19 cellular contexts compared by ENCODE assay signal in genomic region chr11:16309226-16309625, GRCh38. TPM values are rescaled to one million over a fixed set of nuclear protein-coding genes. Genes with fewer than 3 reads are reported as not detected.
DNase-seq lines count a peak whose midpoint lies in the region; ATAC-seq, FAIRE-seq and TF ChIP-seq lines count a peak whose summit lies in the region.
"Had no signal": no experiment of that assay in that cellular context is flagged by ENCODE, and none has a peak within 500 bp of the region (broad histone marks: within the 10 kb centered on the region; RNA-seq: fewer than 3 reads in every experiment).

No MANE protein-coding gene starts in this region.

- no peak overlapping the region for H3K27ac ChIP-seq in K562 (ENCODE audit: extremely low read depth, low read depth, low read length)
- H3K27ac ChIP-seq in mammary epithelial cell (ENCODE audit: insufficient read depth, low read depth, low read length): no peak overlapping the region
- H3K27ac ChIP-seq: C4-2B had no signal

- 75% methylated on average over 2 of the region's 2 CpGs for WGBS in K562 (ENCODE audit: insufficient coverage, low coverage, missing lambda C conversion rate)
- WGBS in mammary epithelial cell (ENCODE audit: low coverage, missing lambda C conversion rate): 69% methylated on average over 2 of the region's 2 CpGs

- CTCF ChIA-PET in K562 (lab: Yijun Ruan, JAX; ENCODE audit: low intra/inter-chr PET ratio) (no interaction called here), mammary epithelial cell (lab: Charles Lee; ENCODE audit: low non-redundant PET) (no interaction called here)

- POLR2A ChIA-PET in K562 (lab: Yijun Ruan, JAX): no interaction called here

- TF ChIP-seq POLR2A in K562 (conservative IDR thresholded peaks at IDR 0.05): no peak

- H3K4me1 Mint-ChIP-seq in nephron (peaks cover 40% of the 10 kb centered on the region), progenitor cell of endocrine pancreas (ENCODE audit: low read depth) (peaks cover 6% of the 10 kb centered on the region)
- H3K4me1 Mint-ChIP-seq: GM23338 had no signal

- no peak for FAIRE-seq in K562 (lab: Jason Lieb, UNC)
- FAIRE-seq: A204.1, D721Med, G401.6, GM12892, GM18507, H54 had no signal

- no peak overlapping the region for H3K4me3 Mint-ChIP-seq in nephron
- no peak overlapping the region for H3K4me3 Mint-ChIP-seq in progenitor cell of endocrine pancreas (ENCODE audit: low read depth)
- H3K4me3 Mint-ChIP-seq: CD4-positive, alpha-beta T cell; GM23338 had no signal

- H3K36me3 ChIP-seq in K562 (ENCODE audit: control insufficient read depth, insufficient read depth, low read length): no peaks in the 10 kb centered on the region
- no peaks in the 10 kb centered on the region for H3K36me3 ChIP-seq in mammary epithelial cell (ENCODE audit: insufficient read depth, low read length)

- no peaks in the 10 kb centered on the region for H3K9me3 Mint-ChIP-seq in nephron
- H3K9me3 Mint-ChIP-seq in progenitor cell of endocrine pancreas (ENCODE audit: low read depth): no peaks in the 10 kb centered on the region
- H3K9me3 Mint-ChIP-seq: CD4-positive, alpha-beta T cell; GM23338 had no signal

- H3K27me3 ChIP-seq in K562 (ENCODE audit: control insufficient read depth in 2 of 2, insufficient read depth in 2 of 2, low read length in 2 of 2) (no peaks in the 10 kb centered on the region), mammary epithelial cell (ENCODE audit: insufficient read depth, low read length) (peaks cover 9% of the 10 kb centered on the region)

- H3K36me3 Mint-ChIP-seq in nephron (ENCODE audit: low read depth) (no peaks in the 10 kb centered on the region), progenitor cell of endocrine pancreas (ENCODE audit: insufficient read depth) (no peaks in the 10 kb centered on the region)

- H2AFZ ChIP-seq in K562 (ENCODE audit: low read depth, low read length) (no peak overlapping the region), mammary epithelial cell (ENCODE audit: low read depth, low read length) (no peak overlapping the region)
- H2AFZ ChIP-seq: GM23338 had no signal

- H3K4me3 ChIP-seq in LNCaP clone FGC (ENCODE audit: low read depth, low read length): no peak overlapping the region
- no peak overlapping the region for H3K4me3 ChIP-seq in K562
- no peak overlapping the region for H3K4me3 ChIP-seq in mammary epithelial cell (replicated peaks in 1 of 3; ENCODE audit: insufficient read depth in 1 of 3, low read depth in 2 of 3, low read length in 3 of 3)
- H3K4me3 ChIP-seq: GM23338 had no signal

- H3K79me2 ChIP-seq in K562 (ENCODE audit: control insufficient read depth, insufficient read depth, low read length): no peaks in the 10 kb centered on the region
- H3K79me2 ChIP-seq in mammary epithelial cell (ENCODE audit: insufficient read depth, low read length): no peaks in the 10 kb centered on the region

- no TSS peak for BruUV-seq in K562 (replicated peaks; lab: Mats Ljungman, UMichigan)
- no TSS peak for BruUV-seq in mammary epithelial cell (replicated peaks; lab: Mats Ljungman, UMichigan)

- dilution Hi-C loops in mammary epithelial cell (cut with HindIII; ENCODE audit: low sequenced_read_pairs): no loop called here

- in situ Hi-C loops in K562 (cut with MboI) (no loop called here), mammary epithelial cell (cut with MboI; ENCODE audit: low sequenced_read_pairs in 2 of 2) (no loop called here)

- H3K9me1 ChIP-seq in K562 (ENCODE audit: control insufficient read depth, insufficient read depth, low read length): no peaks in the 10 kb centered on the region

- TF ChIP-seq RAD21 in K562 (CRISPR knock-in tag; conservative IDR thresholded peaks at IDR 0.05 in 1 of 2, IDR thresholded peaks at IDR 0.05 in 1 of 2): no peak

- peak overlapping the region in 2 of 3 experiments; percentile 8 to 15 for H3K27ac Mint-ChIP-seq in nephron
- no peak overlapping the region for H3K27ac Mint-ChIP-seq in progenitor cell of endocrine pancreas
- H3K27ac Mint-ChIP-seq: CD4-positive, alpha-beta T cell; GM23338 had no signal

- H4K20me1 ChIP-seq in K562 (replicated peaks; ENCODE audit: control insufficient read depth, insufficient read depth, low read length) (no peaks in the 10 kb centered on the region), mammary epithelial cell (ENCODE audit: insufficient read depth, low read length) (no peaks in the 10 kb centered on the region)

- H3K4me1 ChIP-seq in K562 (replicated peaks in 1 of 2; ENCODE audit: control insufficient read depth in 2 of 2, insufficient read depth in 2 of 2, low read length in 2 of 2) (no peaks in the 10 kb centered on the region), mammary epithelial cell (ENCODE audit: insufficient read depth, low read length) (no peaks in the 10 kb centered on the region)

- peak; percentile 4 for DNase-seq in LNCaP clone FGC (ENCODE audit: low read depth)
- DNase-seq in K562 (ENCODE audit: extremely low read depth in 1 of 4, low spot score in 3 of 4): no peak
- DNase-seq in progenitor cell of endocrine pancreas (ENCODE audit: low spot score, unreplicated experiment): no peak
- DNase-seq in mammary epithelial cell: no peak
- DNase-seq: ACHN; AML-193; Caco-2; CD4-positive, alpha-beta T cell; HCEC 1CT had no signal

- H3K9me3 ChIP-seq in K562 (replicated peaks; ENCODE audit: control insufficient read depth, insufficient read depth, low read depth, low read length) (no peaks in the 10 kb centered on the region), mammary epithelial cell (replicated peaks; ENCODE audit: insufficient read depth, low read length) (no peaks in the 10 kb centered on the region)
- H3K9me3 ChIP-seq: Caco-2 had no signal

- H3K9ac ChIP-seq in K562 (ENCODE audit: insufficient read depth in 1 of 2, low read depth in 2 of 2, low read length in 2 of 2) (no peak overlapping the region), mammary epithelial cell (ENCODE audit: insufficient read depth, low read length) (no peak overlapping the region)

- ATAC-seq in K562: no peak
- ATAC-seq in GM18511 (IDR thresholded peaks at IDR 0.05; ENCODE audit: unreplicated experiment): no peak
- ATAC-seq: GM23338 had no signal

- TF ChIP-seq EP300 in K562 (IDR thresholded peaks at IDR 0.05; ENCODE audit: low read length): no peak

- intact Hi-C loops in K562 (cut with micrococcal nuclease): no loop called here
- intact Hi-C loops in mammary epithelial cell (cut with micrococcal nuclease): no loop called here

- TF ChIP-seq CTCF in LNCaP clone FGC (IDR thresholded peaks at IDR 0.05; ENCODE audit: control insufficient read depth, extremely low read depth, insufficient read depth) (no peak), K562 (IDR thresholded peaks at IDR 0.05 in 2 of 3, conservative IDR thresholded peaks at IDR 0.05 in 1 of 3; ENCODE audit: insufficient read depth in 2 of 3, low read depth in 1 of 3, low read length in 3 of 3) (no peak), nephron (IDR thresholded peaks at IDR 0.05; ENCODE audit: unreplicated experiment in 3 of 3) (no peak), progenitor cell of endocrine pancreas (IDR thresholded peaks at IDR 0.05; ENCODE audit: unreplicated experiment) (no peak), mammary epithelial cell (conservative IDR thresholded peaks at IDR 0.05 in 1 of 2, IDR thresholded peaks at IDR 0.05 in 1 of 2; ENCODE audit: extremely low read depth in 1 of 2, insufficient read depth in 1 of 2, low read depth in 1 of 2, low read length in 2 of 2) (no peak)

- H3K27me3 Mint-ChIP-seq in nephron (ENCODE audit: low read depth) (no peaks in the 10 kb centered on the region), progenitor cell of endocrine pancreas (peaks cover 19% of the 10 kb centered on the region)
- H3K27me3 Mint-ChIP-seq: CD4-positive, alpha-beta T cell had no signal

- no peak overlapping the region for H3K4me2 ChIP-seq in K562 (ENCODE audit: insufficient read depth, low read length)
- no peak overlapping the region for H3K4me2 ChIP-seq in mammary epithelial cell (ENCODE audit: insufficient read depth, low read depth, low read length)
- H3K4me2 ChIP-seq: GM23338 had no signal

TF ChIP-seq in K562, 482 proteins besides CTCF, POLR2A, EP300 and RAD21 (continues in another document):
- TF ChIP-seq ZFP36 (IDR thresholded peaks at IDR 0.05; ENCODE audit: low read depth, low read length, partially characterized antibody): no peak

RNA-seq across cellular contexts. Expression of gene SOX6, which starts 47.1 kb away (rescaled TPM):
- total RNA-seq in K562 (2011; cell fraction: chromatin; rRNA removed; ENCODE audit: low replicate concordance): 45.4 and 64.4 TPM in 2 replicates
- total RNA-seq in K562 (2011; cell fraction: nucleolus; rRNA removed): 15.7 and 19.9 TPM in 2 replicates
- total RNA-seq in K562 (2011; cell fraction: nucleoplasm; rRNA removed): 22.9 and 27.9 TPM in 2 replicates
- 5.7 and 8.0 TPM in 2 replicates for total RNA-seq in K562 (2014; rRNA removed)
- 8.7 and 9.1 TPM in 2 replicates for total RNA-seq in K562 (2014; rRNA removed; fragmentation: Illumina TruSeq; extraction: Trizol)
- total RNA-seq in K562 (2015; rRNA removed; fragmentation: Illumina TruSeq; extraction: Trizol): 7.0 and 8.4 TPM in 2 replicates
- total RNA-seq in K562 (2021): 8.0 and 9.4 TPM in 2 replicates
- polyA plus RNA-seq in K562 (2011; rRNA removed): 3.4 and 3.7 TPM in 2 replicates
- 0.98 and 1.6 TPM in 2 replicates for polyA plus RNA-seq in K562 (2011; cell fraction: cytosol; rRNA removed)
- polyA plus RNA-seq in K562 (2011; cell fraction: nucleus; rRNA removed): 6.2 and 7.1 TPM in 2 replicates
- 4.1 and 4.5 TPM in 2 replicates for polyA plus RNA-seq in K562 (2012)
- polyA plus RNA-seq in K562 (2014; fragmentation: Illumina TruSeq; extraction: Trizol): 5.5 and 7.8 TPM in 2 replicates
- 1 to 10 TPM in 1 of 2 experiments, under 1 TPM in 1; 0.89 to 2.9 TPM for polyA plus RNA-seq in K562 (2014; fragmentation: Nextera tagmentation; extraction: Ambion mirVana)
- 3.4 and 4.7 TPM in 2 replicates for polyA plus RNA-seq in K562 (2014; rRNA removed)
- 26.2 and 35.6 TPM in 2 replicates for polyA minus RNA-seq in K562 (2011; rRNA and poly(A)+ RNA removed)
- polyA minus RNA-seq in K562 (2011; cell fraction: cytosol; rRNA and poly(A)+ RNA removed): 4.0 and 5.7 TPM in 2 replicates
- polyA minus RNA-seq in K562 (2011; cell fraction: nucleus; rRNA and poly(A)+ RNA removed): 21.0 and 41.1 TPM in 2 replicates
- total RNA-seq in progenitor cell of endocrine pancreas: 32.6 and 34.9 TPM in 2 replicates
- total RNA-seq in mammary epithelial cell: 1 to 10 TPM; 2.3 to 7.9 TPM
- polyA plus RNA-seq in mammary epithelial cell: 0.97 TPM
- polyA minus RNA-seq in mammary epithelial cell: 1.1 TPM
